13 cellular contexts compared by ENCODE assay signal in genomic region chr6:28134716-28135115, GRCh38. TPM values are rescaled to one million over a fixed set of nuclear protein-coding genes. Genes with fewer than 3 reads are reported as not detected.
DNase-seq lines count a peak whose midpoint lies in the region; ATAC-seq, FAIRE-seq and TF ChIP-seq lines count a peak whose summit lies in the region.
"Had no signal": no experiment of that assay in that cellular context is flagged by ENCODE, and none has a peak within 500 bp of the region (broad histone marks: within the 10 kb centered on the region; RNA-seq: fewer than 3 reads in every experiment).

No MANE protein-coding gene starts in this region.

- BruUV-seq in HepG2 (replicated peaks; lab: Mats Ljungman, UMichigan), result no TSS peak

- H3K9ac ChIP-seq in HepG2 (ENCODE audit: insufficient read depth, low read depth, low read length), result no peak overlapping the region
- H3K9ac ChIP-seq in OCI-LY3 (ENCODE audit: low read length), result no peak overlapping the region; the same call in 1 of the 2 replicates

- FAIRE-seq in HepG2 (lab: Jason Lieb, UNC), result no peak

- H4K20me1 ChIP-seq in HepG2 (ENCODE audit: insufficient read depth, low read length) (no peaks in the 10 kb centered on the region), OCI-LY3 (ENCODE audit: insufficient read depth, low read length) (peaks cover 28% of the 10 kb centered on the region)

- H3K36me3 Mint-ChIP-seq in brain, result peaks cover 4% of the 10 kb centered on the region
- H3K36me3 Mint-ChIP-seq: naive B cell had no signal

- WGBS in HepG2 (ENCODE audit: low lambda C conversion rate), result 82% methylated on average over 1 of the region's 1 CpG
- WGBS in right lobe of liver (ENCODE audit: insufficient coverage, low coverage, low lambda C conversion rate, missing lambda C conversion rate), result 21% methylated on average over 1 of the region's 1 CpG

- TF ChIP-seq EP300 in HepG2 (IDR thresholded peaks at IDR 0.05; ENCODE audit: low read depth in 2 of 2, low read length in 2 of 2) (no peak), HepG2 (CRISPR knock-in tag; IDR thresholded peaks at IDR 0.05; ENCODE audit: borderline replicate concordance) (no peak)

- no peak for TF ChIP-seq RAD21 in HepG2 (CRISPR knock-in tag; IDR thresholded peaks at IDR 0.05)

- H3K4me1 Mint-ChIP-seq in brain, result peaks cover 68% of the 10 kb centered on the region

- H3K36me3 ChIP-seq in HepG2 (replicated peaks in 1 of 2; ENCODE audit: control insufficient read depth in 1 of 2, insufficient read depth in 2 of 2, low read length in 2 of 2), result peaks cover 2 to 12% of the 10 kb centered on the region in 2 experiments; a peak in 2 of 5 replicates
- H3K36me3 ChIP-seq in right lobe of liver, result no peaks in the 10 kb centered on the region
- H3K36me3 ChIP-seq in OCI-LY3 (replicated peaks; ENCODE audit: low read depth, low read length), result peaks cover 12% of the 10 kb centered on the region
- peaks cover 2% of the 10 kb centered on the region; the same call in 1 of the 2 replicates for H3K36me3 ChIP-seq in SJCRH30

- no peaks in the 10 kb centered on the region for H3K9me3 ChIP-seq in HepG2 (ENCODE audit: low read length)
- no peaks in the 10 kb centered on the region for H3K9me3 ChIP-seq in right lobe of liver
- H3K9me3 ChIP-seq in OCI-LY3 (ENCODE audit: insufficient read depth, low read length), result no peaks in the 10 kb centered on the region
- no peaks in the 10 kb centered on the region for H3K9me3 ChIP-seq in SJCRH30 (replicated peaks)
- H3K9me3 ChIP-seq: esophagus muscularis mucosa, lower lobe of right lung had no signal

- H3K27ac ChIP-seq in HepG2 (ENCODE audit: extremely low read length, insufficient read depth, low read length) (no peak overlapping the region), right lobe of liver (no peak overlapping the region), OCI-LY3 (ENCODE audit: low read length) (no peak overlapping the region), SJCRH30 (no peak overlapping the region)
- H3K27ac ChIP-seq: lower lobe of right lung had no signal

- peaks cover 34% of the 10 kb centered on the region for H3K79me2 ChIP-seq in HepG2 (ENCODE audit: insufficient read depth, low read length)
- H3K79me2 ChIP-seq in OCI-LY3 (ENCODE audit: low read length), result peaks cover 75% of the 10 kb centered on the region

- CTCF ChIA-PET in HepG2 (lab: Yijun Ruan, JAX; ENCODE audit: low intra/inter-chr PET ratio, low total read pairs), result interaction anchor here (1.7 kb wide), 1 partner anchor 221 kb away, joined by 13 read pairs; no protein-coding TSS in a partner anchor

- peak overlapping the region; percentile 6; the same call in 1 of the 2 replicates for H3K4me2 ChIP-seq in HepG2 (ENCODE audit: low read depth, low read length)
- peak overlapping the region; percentile 35; the same call in 1 of the 2 replicates for H3K4me2 ChIP-seq in OCI-LY3 (ENCODE audit: low read length)

- peaks cover 45% of the 10 kb centered on the region for H3K4me1 ChIP-seq in HepG2 (ENCODE audit: insufficient read depth, low read length)
- H3K4me1 ChIP-seq in right lobe of liver, result peaks cover 0 to 10% (median 4%) of the 10 kb centered on the region in 4 donors
- H3K4me1 ChIP-seq in OCI-LY3 (ENCODE audit: low read length), result peaks cover 29% of the 10 kb centered on the region
- no peaks in the 10 kb centered on the region for H3K4me1 ChIP-seq in SJCRH30

- DNase-seq in HepG2 (ENCODE audit: low spot score) (no peak), right lobe of liver (no peak), SJCRH30 (no peak), foreskin fibroblast (no peak), posterior cingulate gyrus (no peak)
- no peak for DNase-seq in activated effector memory CD4-positive, alpha-beta T cell treated with Interleukin-2 at 50 U/mL for 16 hours
- DNase-seq: lower lobe of right lung had no signal

- ATAC-seq in HepG2 (no peak), right lobe of liver (no peak)
- ATAC-seq: lower lobe of right lung had no signal

- H3K27ac Mint-ChIP-seq in brain, result peak overlapping the region in 4 of 5 experiments; percentile 28 to 81 (median 51)

- H3K27me3 ChIP-seq in HepG2 (ENCODE audit: control insufficient read depth in 1 of 2, insufficient read depth in 2 of 2, low read length in 2 of 2), result no peaks in the 10 kb centered on the region; a peak in 1 of 5 replicates
- H3K27me3 ChIP-seq in right lobe of liver, result no peaks in the 10 kb centered on the region
- H3K27me3 ChIP-seq in OCI-LY3 (ENCODE audit: low read depth, low read length), result no peaks in the 10 kb centered on the region
- H3K27me3 ChIP-seq in SJCRH30, result no peaks in the 10 kb centered on the region
- H3K27me3 ChIP-seq: dorsolateral prefrontal cortex, esophagus muscularis mucosa had no signal

- H3K4me3 ChIP-seq in HepG2 (replicated peaks in 1 of 3; ENCODE audit: insufficient read depth in 1 of 3, low read depth in 2 of 3, low read length in 3 of 3) (no peak overlapping the region), right lobe of liver (no peak overlapping the region), OCI-LY3 (ENCODE audit: low read length) (no peak overlapping the region), SJCRH30 (no peak overlapping the region), foreskin fibroblast (ENCODE audit: low read depth in 1 of 2, low read length in 2 of 2) (no peak overlapping the region)
- H3K4me3 ChIP-seq: lower lobe of right lung had no signal

- TF ChIP-seq POLR2A in HepG2 (IDR thresholded peaks at IDR 0.05; ENCODE audit: insufficient read depth in 1 of 2, low read depth in 2 of 2, low read length in 2 of 2), result no peak
- TF ChIP-seq POLR2A in right lobe of liver (IDR thresholded peaks at IDR 0.05), result no peak

- in situ Hi-C loops in HepG2 (cut with HindIII; ENCODE audit: extremely low pct_ligation_motif_present, low pct_unique_long_range_greater_than_20kb), result loop anchor here (5.0 kb wide), 2 partner anchors 118 to 223 kb away; partner anchors contain the start of gene ZKSCAN4

- H3K27me3 Mint-ChIP-seq in brain, result peaks cover 18% of the 10 kb centered on the region
- H3K27me3 Mint-ChIP-seq: activated naive CD4-positive, alpha-beta T cell treated with anti-CD3 and anti-CD28 coated beads, Interleukin-2, amount 10 ng/mL, durations not matched to agents 7 days and 5 days; naive B cell had no signal

- H3K9me3 Mint-ChIP-seq in brain, result no peaks in the 10 kb centered on the region
- H3K9me3 Mint-ChIP-seq: activated naive CD4-positive, alpha-beta T cell treated with anti-CD3 and anti-CD28 coated beads, Interleukin-2, amount 10 ng/mL, durations not matched to agents 7 days and 5 days; naive B cell had no signal

- H3K4me3 Mint-ChIP-seq in brain, result peak overlapping the region; percentile 43 to 88 (median 63)

- POLR2A ChIA-PET in HepG2 (lab: Yijun Ruan, JAX), result no interaction called here

- no peak overlapping the region for H2AFZ ChIP-seq in HepG2 (ENCODE audit: low read length)
- H2AFZ ChIP-seq in OCI-LY3 (ENCODE audit: low read depth, low read length), result no peak overlapping the region

- intact Hi-C loops in HepG2 (cut with micrococcal nuclease; ENCODE audit: unreplicated experiment) (loop anchor here (1.0 kb wide), 1 partner anchor 222 kb away; no protein-coding TSS in a partner anchor), right lobe of liver (cut with DNase I) (loop anchor here in 1 of 2 donors (10.0 kb wide), 1 partner anchor 230 kb away; no protein-coding TSS in a partner anchor), posterior cingulate gyrus (cut with DNase I) (loop anchor here (10.0 kb wide), 3 partner anchors 50 to 120 kb away; partner anchors contain the start of genes NKAPL, ZKSCAN4, ZNF165 and ZSCAN9)

- TF ChIP-seq CTCF in HepG2 (CRISPR knock-in tag; IDR thresholded peaks at IDR 0.05) (no peak), right lobe of liver (IDR thresholded peaks at IDR 0.05) (no peak), OCI-LY3 (IDR thresholded peaks at IDR 0.05; ENCODE audit: low read depth, low read length) (no peak), brain (conservative IDR thresholded peaks at IDR 0.05) (no peak), foreskin fibroblast (IDR thresholded peaks at IDR 0.05; ENCODE audit: low read depth, low read length) (no peak)

RNA-seq across cellular contexts. Expression of gene ZKSCAN8, which starts 7.0 kb away (rescaled TPM):
- 20.9 and 36.1 TPM in 2 replicates for total RNA-seq in HepG2 (2016; rRNA removed; fragmentation: Illumina TruSeq; extraction: Trizol)
- 1.4 and 2.6 TPM in 2 replicates for total RNA-seq in HepG2 (2016; cell fraction: cytosol; rRNA removed; fragmentation: Illumina TruSeq; extraction: Trizol; ENCODE audit: low read depth)
- total RNA-seq in HepG2 (2016; cell fraction: insoluble cytoplasmic fraction; rRNA removed; fragmentation: Illumina TruSeq; extraction: Trizol), result 18.7 and 32.4 TPM in 2 replicates
- 7.0 and 9.3 TPM in 2 replicates for total RNA-seq in HepG2 (2016; cell fraction: membrane; rRNA removed; fragmentation: Illumina TruSeq; extraction: Trizol)
- total RNA-seq in HepG2 (2016; cell fraction: nucleus; rRNA removed; fragmentation: Illumina TruSeq; extraction: Trizol), result 36.9 and 37.1 TPM in 2 replicates
- 10.8 and 12.4 TPM in 2 replicates for polyA plus RNA-seq in HepG2 (2011; rRNA removed)
- polyA plus RNA-seq in HepG2 (2011; cell fraction: cytosol; rRNA removed), result 4.4 and 7.8 TPM in 2 replicates
- polyA plus RNA-seq in HepG2 (2011; cell fraction: nucleus; rRNA removed), result 36.6 and 48.8 TPM in 2 replicates
- polyA plus RNA-seq in HepG2 (2012), result 20.0 and 21.0 TPM in 2 replicates
- polyA plus RNA-seq in HepG2 (2016; cell fraction: cytosol; fragmentation: Illumina TruSeq; extraction: Trizol; ENCODE audit: low read depth), result 0.40 and 0.46 TPM in 2 replicates
- 18.2 and 19.7 TPM in 2 replicates for polyA plus RNA-seq in HepG2 (2016; cell fraction: insoluble cytoplasmic fraction; fragmentation: Illumina TruSeq; extraction: Trizol; ENCODE audit: low read depth)
- polyA plus RNA-seq in HepG2 (2016; cell fraction: membrane; fragmentation: Illumina TruSeq; extraction: Trizol; ENCODE audit: low read depth), result 1.6 and 2.0 TPM in 2 replicates
- polyA plus RNA-seq in HepG2 (2016; cell fraction: nucleus; fragmentation: Illumina TruSeq; extraction: Trizol; ENCODE audit: insufficient read depth, low read depth), result 42.0 and 45.6 TPM in 2 replicates
- 16.6 and 22.5 TPM in 2 replicates for polyA minus RNA-seq in HepG2 (2011; rRNA and poly(A)+ RNA removed; ENCODE audit: low replicate concordance)
- polyA minus RNA-seq in HepG2 (2011; cell fraction: cytosol; rRNA and poly(A)+ RNA removed), result 21.0 and 24.8 TPM in 2 replicates
- 49.2 and 60.8 TPM in 2 replicates for polyA minus RNA-seq in HepG2 (2011; cell fraction: nucleus; rRNA and poly(A)+ RNA removed)
- total RNA-seq in right lobe of liver, result 1 to 10 TPM; 5.4 to 7.2 (median 6.8) TPM
- 15.2 TPM for polyA plus RNA-seq in brain (ENCODE audit: insufficient read depth, low read depth, low replicate concordance)
- 22.4 and 24.6 TPM in 2 replicates for total RNA-seq in SJCRH30 (2014; rRNA removed; shearing (Covaris generic))

RNA-seq across cellular contexts. Expression of gene ZSCAN16, which starts 10.3 kb away (rescaled TPM):
- total RNA-seq in HepG2 (2016; rRNA removed; fragmentation: Illumina TruSeq; extraction: Trizol) (12.7 and 13.4 TPM in 2 replicates), right lobe of liver (1 to 10 TPM; 1.5 to 2.0 (median 1.7) TPM)
- 5.3 and 5.8 TPM in 2 replicates for total RNA-seq in HepG2 (2016; cell fraction: cytosol; rRNA removed; fragmentation: Illumina TruSeq; extraction: Trizol; ENCODE audit: low read depth)
- 12.9 and 16.5 TPM in 2 replicates for total RNA-seq in HepG2 (2016; cell fraction: insoluble cytoplasmic fraction; rRNA removed; fragmentation: Illumina TruSeq; extraction: Trizol)
- total RNA-seq in HepG2 (2016; cell fraction: membrane; rRNA removed; fragmentation: Illumina TruSeq; extraction: Trizol), result 6.3 and 10.0 TPM in 2 replicates
- total RNA-seq in HepG2 (2016; cell fraction: nucleus; rRNA removed; fragmentation: Illumina TruSeq; extraction: Trizol), result 12.2 and 14.1 TPM in 2 replicates
- polyA plus RNA-seq in HepG2 (2011; rRNA removed) (5.7 and 6.7 TPM in 2 replicates), brain (ENCODE audit: insufficient read depth, low read depth, low replicate concordance) (14.9 TPM)
- polyA plus RNA-seq in HepG2 (2011; cell fraction: cytosol; rRNA removed), result 3.2 and 3.8 TPM in 2 replicates
- 6.4 and 10.4 TPM in 2 replicates for polyA plus RNA-seq in HepG2 (2011; cell fraction: nucleus; rRNA removed)
- polyA plus RNA-seq in HepG2 (2012), result 6.3 and 6.6 TPM in 2 replicates
- 2.4 and 2.5 TPM in 2 replicates for polyA plus RNA-seq in HepG2 (2016; cell fraction: cytosol; fragmentation: Illumina TruSeq; extraction: Trizol; ENCODE audit: low read depth)
- 11.7 and 12.1 TPM in 2 replicates for polyA plus RNA-seq in HepG2 (2016; cell fraction: insoluble cytoplasmic fraction; fragmentation: Illumina TruSeq; extraction: Trizol; ENCODE audit: low read depth)
- 3.3 and 3.8 TPM in 2 replicates for polyA plus RNA-seq in HepG2 (2016; cell fraction: membrane; fragmentation: Illumina TruSeq; extraction: Trizol; ENCODE audit: low read depth)
- polyA plus RNA-seq in HepG2 (2016; cell fraction: nucleus; fragmentation: Illumina TruSeq; extraction: Trizol; ENCODE audit: insufficient read depth, low read depth), result 14.2 and 14.4 TPM in 2 replicates
- 2.9 and 4.3 TPM in 2 replicates for polyA minus RNA-seq in HepG2 (2011; rRNA and poly(A)+ RNA removed; ENCODE audit: low replicate concordance)
- 1.1 and 2.6 TPM in 2 replicates for polyA minus RNA-seq in HepG2 (2011; cell fraction: cytosol; rRNA and poly(A)+ RNA removed)
- polyA minus RNA-seq in HepG2 (2011; cell fraction: nucleus; rRNA and poly(A)+ RNA removed), result 13.9 and 21.8 TPM in 2 replicates
- 2.9 and 4.6 TPM in 2 replicates for total RNA-seq in SJCRH30 (2014; rRNA removed; shearing (Covaris generic))

RNA-seq across cellular contexts. Expression of gene ZNF165, which starts 54.3 kb away (rescaled TPM):
- total RNA-seq in HepG2 (2016; rRNA removed; fragmentation: Illumina TruSeq; extraction: Trizol) (8.6 and 11.2 TPM in 2 replicates), right lobe of liver (1 to 10 TPM in 3 of 6 experiments, under 1 TPM in 3; 0.24 to 3.0 (median 0.95) TPM)
- 3.4 TPM in 2 replicates for total RNA-seq in HepG2 (2016; cell fraction: cytosol; rRNA removed; fragmentation: Illumina TruSeq; extraction: Trizol; ENCODE audit: low read depth)
- total RNA-seq in HepG2 (2016; cell fraction: insoluble cytoplasmic fraction; rRNA removed; fragmentation: Illumina TruSeq; extraction: Trizol), result 7.8 and 10.0 TPM in 2 replicates
- 6.8 TPM in 2 replicates for total RNA-seq in HepG2 (2016; cell fraction: membrane; rRNA removed; fragmentation: Illumina TruSeq; extraction: Trizol)
- 8.8 and 9.5 TPM in 2 replicates for total RNA-seq in HepG2 (2016; cell fraction: nucleus; rRNA removed; fragmentation: Illumina TruSeq; extraction: Trizol)
- polyA plus RNA-seq in HepG2 (2011; rRNA removed) (0.58 and 0.78 TPM in 2 replicates), brain (ENCODE audit: insufficient read depth, low read depth, low replicate concordance) (1.2 TPM)
- polyA plus RNA-seq in HepG2 (2011; cell fraction: cytosol; rRNA removed), result 0.34 and 0.64 TPM in 2 replicates
- 1.0 and 1.1 TPM in 2 replicates for polyA plus RNA-seq in HepG2 (2011; cell fraction: nucleus; rRNA removed)
- 2.0 and 2.7 TPM in 2 replicates for polyA plus RNA-seq in HepG2 (2012)
- polyA plus RNA-seq in HepG2 (2016; cell fraction: cytosol; fragmentation: Illumina TruSeq; extraction: Trizol; ENCODE audit: low read depth), result 1.1 and 1.2 TPM in 2 replicates
- 6.7 and 7.0 TPM in 2 replicates for polyA plus RNA-seq in HepG2 (2016; cell fraction: insoluble cytoplasmic fraction; fragmentation: Illumina TruSeq; extraction: Trizol; ENCODE audit: low read depth)
- 2.2 and 2.4 TPM in 2 replicates for polyA plus RNA-seq in HepG2 (2016; cell fraction: membrane; fragmentation: Illumina TruSeq; extraction: Trizol; ENCODE audit: low read depth)
- 6.5 and 7.8 TPM in 2 replicates for polyA plus RNA-seq in HepG2 (2016; cell fraction: nucleus; fragmentation: Illumina TruSeq; extraction: Trizol; ENCODE audit: insufficient read depth, low read depth)
- 1.0 and 1.1 TPM in 2 replicates for polyA minus RNA-seq in HepG2 (2011; rRNA and poly(A)+ RNA removed; ENCODE audit: low replicate concordance)
- 1.1 and 1.4 TPM in 2 replicates for polyA minus RNA-seq in HepG2 (2011; cell fraction: cytosol; rRNA and poly(A)+ RNA removed)
- 4.2 and 5.6 TPM in 2 replicates for polyA minus RNA-seq in HepG2 (2011; cell fraction: nucleus; rRNA and poly(A)+ RNA removed)
- total RNA-seq in SJCRH30 (2014; rRNA removed; shearing (Covaris generic)), result 0.53 and 0.68 TPM in 2 replicates
